Comparison of ENCODE assay signal across 1 cellular context in genomic region chr4:971670-972500, GRCh38.
TF ChIP-seq lines count a peak whose summit lies in the region.

No MANE protein-coding gene starts in this region.

TF ChIP-seq in HepG2, 621 proteins besides CTCF, POLR2A, EP300 and RAD21:
- TF ChIP-seq HNRNPL (IDR thresholded peaks at IDR 0.05; ENCODE audit: low read depth, low read length) (0 out of 2 replicates have a peak, but pooled peaks have one; percentile 21), FOSL2 (CRISPR knock-in tag; IDR thresholded peaks at IDR 0.05) (no peak), ASH2L (IDR thresholded peaks at IDR 0.05; ENCODE audit: insufficient read length, low read depth, low read length) (no peak), SETDB1 (CRISPR knock-in tag; IDR thresholded peaks at IDR 0.05; ENCODE audit: borderline replicate concordance) (no peak), CAMTA2 (CRISPR knock-in tag; IDR thresholded peaks at IDR 0.05; ENCODE audit: borderline replicate concordance) (no peak), ZNF3 (CRISPR knock-in tag; IDR thresholded peaks at IDR 0.05) (no peak), ZFY (CRISPR knock-in tag; IDR thresholded peaks at IDR 0.05) (no peak), SP4 (CRISPR knock-in tag; IDR thresholded peaks at IDR 0.05) (no peak), ZSCAN22 (CRISPR knock-in tag; IDR thresholded peaks at IDR 0.05) (no peak)
- TF ChIP-seq, protein P1, sequence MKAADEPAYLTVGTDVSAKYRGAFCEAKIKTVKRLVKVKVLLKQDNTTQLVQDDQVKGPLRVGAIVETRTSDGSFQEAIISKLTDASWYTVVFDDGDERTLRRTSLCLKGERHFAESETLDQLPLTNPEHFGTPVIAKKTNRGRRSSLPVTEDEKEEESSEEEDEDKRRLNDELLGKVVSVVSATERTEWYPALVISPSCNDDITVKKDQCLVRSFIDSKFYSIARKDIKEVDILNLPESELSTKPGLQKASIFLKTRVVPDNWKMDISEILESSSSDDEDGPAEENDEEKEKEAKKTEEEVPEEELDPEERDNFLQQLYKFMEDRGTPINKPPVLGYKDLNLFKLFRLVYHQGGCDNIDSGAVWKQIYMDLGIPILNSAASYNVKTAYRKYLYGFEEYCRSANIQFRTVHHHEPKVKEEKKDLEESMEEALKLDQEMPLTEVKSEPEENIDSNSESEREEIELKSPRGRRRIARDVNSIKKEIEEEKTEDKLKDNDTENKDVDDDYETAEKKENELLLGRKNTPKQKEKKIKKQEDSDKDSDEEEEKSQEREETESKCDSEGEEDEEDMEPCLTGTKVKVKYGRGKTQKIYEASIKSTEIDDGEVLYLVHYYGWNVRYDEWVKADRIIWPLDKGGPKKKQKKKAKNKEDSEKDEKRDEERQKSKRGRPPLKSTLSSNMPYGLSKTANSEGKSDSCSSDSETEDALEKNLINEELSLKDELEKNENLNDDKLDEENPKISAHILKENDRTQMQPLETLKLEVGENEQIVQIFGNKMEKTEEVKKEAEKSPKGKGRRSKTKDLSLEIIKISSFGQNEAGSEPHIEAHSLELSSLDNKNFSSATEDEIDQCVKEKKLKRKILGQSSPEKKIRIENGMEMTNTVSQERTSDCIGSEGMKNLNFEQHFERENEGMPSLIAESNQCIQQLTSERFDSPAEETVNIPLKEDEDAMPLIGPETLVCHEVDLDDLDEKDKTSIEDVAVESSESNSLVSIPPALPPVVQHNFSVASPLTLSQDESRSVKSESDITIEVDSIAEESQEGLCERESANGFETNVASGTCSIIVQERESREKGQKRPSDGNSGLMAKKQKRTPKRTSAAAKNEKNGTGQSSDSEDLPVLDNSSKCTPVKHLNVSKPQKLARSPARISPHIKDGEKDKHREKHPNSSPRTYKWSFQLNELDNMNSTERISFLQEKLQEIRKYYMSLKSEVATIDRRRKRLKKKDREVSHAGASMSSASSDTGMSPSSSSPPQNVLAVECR (CRISPR knock-in tag; IDR thresholded peaks at IDR 0.05; ENCODE audit: borderline replicate concordance): 0 out of 2 replicates have a peak, but pooled peaks have one; percentile 8
- TF ChIP-seq, protein P2, sequence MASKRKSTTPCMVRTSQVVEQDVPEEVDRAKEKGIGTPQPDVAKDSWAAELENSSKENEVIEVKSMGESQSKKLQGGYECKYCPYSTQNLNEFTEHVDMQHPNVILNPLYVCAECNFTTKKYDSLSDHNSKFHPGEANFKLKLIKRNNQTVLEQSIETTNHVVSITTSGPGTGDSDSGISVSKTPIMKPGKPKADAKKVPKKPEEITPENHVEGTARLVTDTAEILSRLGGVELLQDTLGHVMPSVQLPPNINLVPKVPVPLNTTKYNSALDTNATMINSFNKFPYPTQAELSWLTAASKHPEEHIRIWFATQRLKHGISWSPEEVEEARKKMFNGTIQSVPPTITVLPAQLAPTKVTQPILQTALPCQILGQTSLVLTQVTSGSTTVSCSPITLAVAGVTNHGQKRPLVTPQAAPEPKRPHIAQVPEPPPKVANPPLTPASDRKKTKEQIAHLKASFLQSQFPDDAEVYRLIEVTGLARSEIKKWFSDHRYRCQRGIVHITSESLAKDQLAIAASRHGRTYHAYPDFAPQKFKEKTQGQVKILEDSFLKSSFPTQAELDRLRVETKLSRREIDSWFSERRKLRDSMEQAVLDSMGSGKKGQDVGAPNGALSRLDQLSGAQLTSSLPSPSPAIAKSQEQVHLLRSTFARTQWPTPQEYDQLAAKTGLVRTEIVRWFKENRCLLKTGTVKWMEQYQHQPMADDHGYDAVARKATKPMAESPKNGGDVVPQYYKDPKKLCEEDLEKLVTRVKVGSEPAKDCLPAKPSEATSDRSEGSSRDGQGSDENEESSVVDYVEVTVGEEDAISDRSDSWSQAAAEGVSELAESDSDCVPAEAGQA (IDR thresholded peaks at IDR 0.05; ENCODE audit: low read depth): no peak
- TF ChIP-seq, protein P2 (CRISPR knock-in tag; IDR thresholded peaks at IDR 0.05; ENCODE audit: borderline replicate concordance): no peak
